8 cellular contexts compared by ENCODE assay signal in the genomic region with DNA sequence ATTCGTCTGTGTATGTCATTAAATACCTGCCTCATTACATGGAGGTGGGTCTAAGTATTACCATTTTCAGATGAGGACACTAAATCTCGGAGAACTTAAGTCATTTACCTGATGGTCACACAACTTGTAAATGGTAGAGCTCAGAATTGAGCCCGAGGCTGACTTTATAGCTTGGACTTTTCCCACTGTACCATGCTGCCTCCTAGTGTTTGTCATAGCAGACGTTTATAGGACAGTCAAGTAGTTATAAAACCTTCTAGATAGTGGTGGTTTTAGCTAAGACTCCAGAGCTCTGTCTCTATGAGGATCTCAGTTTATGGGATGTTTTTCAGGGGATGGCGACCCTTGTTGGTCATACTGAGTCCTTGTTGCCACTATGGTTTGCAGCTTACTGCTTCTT.
DNase-seq lines count a peak whose midpoint lies in the region; ATAC-seq, FAIRE-seq and TF ChIP-seq lines count a peak whose summit lies in the region.
"Not testable (repeated sequence)": the region's sequence is repeated elsewhere in the genome, so short reads cannot be mapped to it uniquely, and the experiment has no call there.

No MANE protein-coding gene starts in this region.

- not testable (repeated sequence) for H4K20me1 ChIP-seq in endothelial cell of umbilical vein (replicated peaks; ENCODE audit: control insufficient read depth, extremely low read depth, insufficient read depth, low read length)

- FAIRE-seq in endothelial cell of umbilical vein (lab: Jason Lieb, UNC) = peak; percentile 67

- not testable (repeated sequence) for H3K36me3 ChIP-seq in endothelial cell of umbilical vein (ENCODE audit: control insufficient read depth in 2 of 2, extremely low read depth in 1 of 2, insufficient read depth in 2 of 2, low read length in 2 of 2)

- H3K4me3 Mint-ChIP-seq in stimulated activated effector memory CD8-positive, alpha-beta T cell treated with anti-CD3 and anti-CD28 coated beads, Interleukin-12 subunit alpha, Interleukin-12 subunit beta, amount 100 ng/mL, for 72 hours = not testable (repeated sequence)

- peak overlapping the region; percentile 17 for H3K27ac Mint-ChIP-seq in stimulated activated effector memory CD8-positive, alpha-beta T cell treated with anti-CD3 and anti-CD28 coated beads, Interleukin-12 subunit alpha, Interleukin-12 subunit beta, amount 100 ng/mL, for 72 hours

- TF ChIP-seq CTCF in WI38 (IDR thresholded peaks at IDR 0.05; ENCODE audit: low read depth, low read length) = peak; percentile 8; the same call in 1 of the 2 replicates
- TF ChIP-seq CTCF in endothelial cell of umbilical vein (IDR thresholded peaks at IDR 0.05; ENCODE audit: extremely low read depth in 1 of 2, insufficient read depth in 1 of 2, low read depth in 1 of 2, low read length in 2 of 2) = peak in 1 of 2 donors; percentile 26

- H3K9ac ChIP-seq in endothelial cell of umbilical vein (replicated peaks; ENCODE audit: extremely low read depth, insufficient read depth, low read length) = not testable (repeated sequence)

- H3K79me2 ChIP-seq in endothelial cell of umbilical vein (ENCODE audit: control insufficient read depth, insufficient read depth, low read length) = not testable (repeated sequence)

- CTCF ChIA-PET in endothelial cell of umbilical vein (lab: Charles Lee) = interaction anchor here (1.1 to 1.3 kb wide), 3 partner anchors 389 to 1465 kb away, joined by 4 to 18 read pairs (median 7); a partner anchor contains a TSS

- H3K4me1 Mint-ChIP-seq in stimulated activated effector memory CD8-positive, alpha-beta T cell treated with anti-CD3 and anti-CD28 coated beads, Interleukin-12 subunit alpha, Interleukin-12 subunit beta, amount 100 ng/mL, for 72 hours = not testable (repeated sequence)

- not testable (repeated sequence) for TF ChIP-seq POLR2A in endothelial cell of umbilical vein (IDR thresholded peaks at IDR 0.05; ENCODE audit: low read depth, low read length)

- BruUV-seq in endothelial cell of umbilical vein (replicated peaks; lab: Mats Ljungman, UMichigan) = not testable (repeated sequence)

- ATAC-seq in GM18867 (IDR thresholded peaks at IDR 0.05; ENCODE audit: unreplicated experiment) = peak; percentile 75
- ATAC-seq in HG03378 (IDR thresholded peaks at IDR 0.05; ENCODE audit: unreplicated experiment) = peak; percentile 67
- peak; percentile 57 for ATAC-seq in stimulated activated effector memory CD8-positive, alpha-beta T cell treated with anti-CD3 and anti-CD28 coated beads, Interleukin-12 subunit alpha, Interleukin-12 subunit beta, amount 100 ng/mL, for 72 hours

- DNase-seq in COLO829 (ENCODE audit: low spot score) (peak; percentile 1), NCI-H446 (lab: John Stamatoyannopoulos, UW) (peak; percentile 1 to 22), endothelial cell of umbilical vein (ENCODE audit: low read depth, low spot score) (peak; percentile 36), kidney tubule cell (ENCODE audit: low spot score) (peak; percentile 55)
- not testable (repeated sequence) for DNase-seq in stimulated activated effector memory CD8-positive, alpha-beta T cell treated with anti-CD3 and anti-CD28 coated beads, Interleukin-12 subunit alpha, Interleukin-12 subunit beta, amount 100 ng/mL, for 72 hours (ENCODE audit: low spot score in 2 of 2)

- H3K36me3 Mint-ChIP-seq in stimulated activated effector memory CD8-positive, alpha-beta T cell treated with anti-CD3 and anti-CD28 coated beads, Interleukin-12 subunit alpha, Interleukin-12 subunit beta, amount 100 ng/mL, for 72 hours = peaks cover 95% of the 10 kb centered on the region

- not testable (repeated sequence) for H3K9me1 ChIP-seq in endothelial cell of umbilical vein (replicated peaks; ENCODE audit: control insufficient read depth, extremely low read depth, insufficient read depth, low read length)

- H3K27ac ChIP-seq in endothelial cell of umbilical vein (ENCODE audit: insufficient read depth, low read depth, low read length) = not testable (repeated sequence)

- not testable (repeated sequence) for H2AFZ ChIP-seq in endothelial cell of umbilical vein (ENCODE audit: low read depth, low read length)

- not testable (repeated sequence) for H3K9me3 Mint-ChIP-seq in stimulated activated effector memory CD8-positive, alpha-beta T cell treated with anti-CD3 and anti-CD28 coated beads, Interleukin-12 subunit alpha, Interleukin-12 subunit beta, amount 100 ng/mL, for 72 hours

- H3K9me3 ChIP-seq in endothelial cell of umbilical vein (replicated peaks; ENCODE audit: control insufficient read depth, insufficient read depth, low read length) = not testable (repeated sequence)

- H3K4me3 ChIP-seq in WI38 (ENCODE audit: low read depth, low read length); endothelial cell of umbilical vein (replicated peaks in 1 of 3; ENCODE audit: insufficient read depth in 1 of 3, low read depth in 1 of 3, low read length in 3 of 3): not testable (repeated sequence)

- not testable (repeated sequence) for H3K27me3 ChIP-seq in endothelial cell of umbilical vein (ENCODE audit: control insufficient read depth in 2 of 2, insufficient read depth in 2 of 2, low read length in 2 of 2)

- POLR2A ChIA-PET in endothelial cell of umbilical vein (lab: Charles Lee) = not testable (repeated sequence)

- intact Hi-C loops in endothelial cell of umbilical vein (cut with micrococcal nuclease) = loop anchor here (1.0 kb wide), 1 partner anchor 390 kb away; a partner anchor contains a TSS

- H3K4me2 ChIP-seq in endothelial cell of umbilical vein (ENCODE audit: insufficient read depth, low read length) = not testable (repeated sequence)

- dilution Hi-C loops in endothelial cell of umbilical vein (cut with MboI; ENCODE audit: extremely low pct_ligation_motif_present, low sequenced_read_pairs) = not testable (repeated sequence)

- not testable (repeated sequence) for H3K4me1 ChIP-seq in endothelial cell of umbilical vein (ENCODE audit: control insufficient read depth, extremely low read depth, insufficient read depth, low read length)
